8 cellular contexts compared by ENCODE assay signal in genomic region chr10:70169661-70170364, GRCh38. TPM values are rescaled to one million over a fixed set of nuclear protein-coding genes. Genes with fewer than 3 reads are reported as not detected.
A peak's percentile ranks its signal among the peaks of the same experiment; 100 is the strongest.
DNase-seq lines count a peak whose midpoint lies in the region; ATAC-seq and TF ChIP-seq lines count a peak whose summit lies in the region.

No MANE protein-coding gene starts in this region.

- H3K79me2 ChIP-seq in parathyroid adenoma: peaks cover 42% of the 10 kb centered on the region

- H3K4me3 ChIP-seq in WI38 (ENCODE audit: low read depth, low read length) (peak overlapping the region; percentile 99), fibroblast of the aortic adventitia (ENCODE audit: low read depth, low read length) (peak overlapping the region; percentile 98), parathyroid adenoma (ENCODE audit: low read depth, low read length) (peak overlapping the region; percentile 78)

- H2AFZ ChIP-seq in parathyroid adenoma: peak overlapping the region; percentile 91

- no peaks in the 10 kb centered on the region for H3K36me3 ChIP-seq in parathyroid adenoma (ENCODE audit: control insufficient read depth, insufficient read depth, low read length)

- DNase-seq in fibroblast of the aortic adventitia (ENCODE audit: low read depth) (no peak), NCI-H446 (lab: John Stamatoyannopoulos, UW) (no peak), DMS153 (lab: John Stamatoyannopoulos, UW) (no peak)

- peak; percentile 22 for ATAC-seq in GM18498 (IDR thresholded peaks at IDR 0.05; ENCODE audit: unreplicated experiment)
- ATAC-seq in HG02938 (IDR thresholded peaks at IDR 0.05; ENCODE audit: unreplicated experiment): peak; percentile 10
- ATAC-seq in HG03521 (IDR thresholded peaks at IDR 0.05; ENCODE audit: unreplicated experiment): no peak

- no peaks in the 10 kb centered on the region for H3K9me3 ChIP-seq in parathyroid adenoma (ENCODE audit: control insufficient read depth, low read length)

- TF ChIP-seq CTCF in WI38 (IDR thresholded peaks at IDR 0.05; ENCODE audit: low read depth, low read length) (no peak), fibroblast of the aortic adventitia (IDR thresholded peaks at IDR 0.05; ENCODE audit: insufficient read depth, low read length) (no peak), parathyroid adenoma (IDR thresholded peaks at IDR 0.05) (no peak)

- H3K4me2 ChIP-seq in parathyroid adenoma (ENCODE audit: low read length): peak overlapping the region; percentile 77

- H3K4me1 ChIP-seq in parathyroid adenoma: no peaks in the 10 kb centered on the region

- H3K27me3 ChIP-seq in parathyroid adenoma (ENCODE audit: control insufficient read depth, insufficient read depth, low read length): no peaks in the 10 kb centered on the region

- H3K9ac ChIP-seq in parathyroid adenoma: peak overlapping the region; percentile 2

- peak overlapping the region; percentile 79 for H3K27ac ChIP-seq in parathyroid adenoma

RNA-seq across cellular contexts. Expression of gene SAR1A, which starts 0.5 kb away (rescaled TPM):
- total RNA-seq in fibroblast of the aortic adventitia (ENCODE audit: low replicate concordance): 145 and 209 TPM in 2 replicates

RNA-seq across cellular contexts. Expression of gene TYSND1, which starts 23.3 kb away (rescaled TPM):
- total RNA-seq in fibroblast of the aortic adventitia (ENCODE audit: low replicate concordance): 9.7 and 20.0 TPM in 2 replicates

RNA-seq across cellular contexts. Expression of gene AIFM2, which starts 37.2 kb away (rescaled TPM):
- 2.5 and 7.3 TPM in 2 replicates for total RNA-seq in fibroblast of the aortic adventitia (ENCODE audit: low replicate concordance)
